Comparison of ENCODE assay signal across 9 cellular contexts in the genomic region with DNA sequence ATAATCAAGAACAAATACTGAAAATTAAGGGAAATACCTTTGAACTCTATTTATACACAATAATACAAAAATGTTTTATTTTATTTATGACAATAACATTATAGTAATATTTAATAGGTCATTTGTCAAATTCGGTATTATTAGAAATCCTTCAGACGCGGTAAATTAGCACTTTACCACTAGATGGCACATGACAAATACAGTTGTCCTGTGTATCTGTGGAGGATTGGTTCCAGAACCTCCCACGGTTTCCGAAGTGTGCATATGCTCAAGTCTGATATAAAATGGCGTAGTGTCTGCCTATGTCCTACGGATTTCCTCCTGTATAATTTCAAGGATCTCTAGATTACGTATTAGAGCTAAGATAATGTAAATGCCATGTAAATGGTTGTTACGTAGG. TPM values are rescaled to one million over a fixed set of nuclear protein-coding genes. Genes with fewer than 3 reads are reported as not detected.
DNase-seq lines count a peak whose midpoint lies in the region; FAIRE-seq and TF ChIP-seq lines count a peak whose summit lies in the region.
"Had no signal": no experiment of that assay in that cellular context is flagged by ENCODE, and none has a peak within 500 bp of the region (broad histone marks: within the 10 kb centered on the region; RNA-seq: fewer than 3 reads in every experiment).

No MANE protein-coding gene starts in this region.

- H3K9ac ChIP-seq in colonic mucosa (ENCODE audit: low read depth in 2 of 2, low read length in 2 of 2), result no peak overlapping the region

- H3K36me3 ChIP-seq in colonic mucosa (no peaks in the 10 kb centered on the region), small intestine (ENCODE audit: control insufficient read depth in 2 of 2, insufficient read depth in 2 of 2, low read length in 2 of 2) (no peaks in the 10 kb centered on the region)
- no peaks in the 10 kb centered on the region for H3K36me3 ChIP-seq in effector memory CD4-positive, alpha-beta T cell (ENCODE audit: control insufficient read depth, insufficient read depth, low read length)

- TF ChIP-seq CTCF in colonic mucosa (IDR thresholded peaks at IDR 0.05), result peak; percentile 19

- H3K4me3 ChIP-seq in colonic mucosa (no peak overlapping the region), small intestine (ENCODE audit: low read depth in 1 of 2, low read length in 2 of 2) (no peak overlapping the region)
- no peak overlapping the region for H3K4me3 ChIP-seq in effector memory CD4-positive, alpha-beta T cell (ENCODE audit: insufficient read depth, low read depth, low read length, poor library complexity, severe bottlenecking)

- 32 to 41% (median 35%) methylated on average over 9 of the region's 9 CpGs for WGBS in small intestine, 3 donors

- H3K9me3 ChIP-seq in colonic mucosa (no peaks in the 10 kb centered on the region), small intestine (ENCODE audit: control insufficient read depth, low read depth) (no peaks in the 10 kb centered on the region)
- no peaks in the 10 kb centered on the region for H3K9me3 ChIP-seq in effector memory CD4-positive, alpha-beta T cell (ENCODE audit: control insufficient read depth, low read length)
- H3K9me3 ChIP-seq: Caco-2 had no signal

- H3K27ac ChIP-seq in colonic mucosa (no peak overlapping the region), small intestine (ENCODE audit: low read depth in 1 of 2, low read length in 1 of 2) (no peak overlapping the region)
- H3K27ac ChIP-seq in effector memory CD4-positive, alpha-beta T cell (ENCODE audit: insufficient read depth, low read length, poor library complexity, severe bottlenecking), result no peak overlapping the region

- no peaks in the 10 kb centered on the region for H3K4me1 ChIP-seq in colonic mucosa
- H3K4me1 ChIP-seq in small intestine (ENCODE audit: control insufficient read depth in 2 of 2, insufficient read depth in 1 of 2, low read depth in 1 of 2, low read length in 1 of 2), result no peaks in the 10 kb centered on the region
- H3K4me1 ChIP-seq in effector memory CD4-positive, alpha-beta T cell (ENCODE audit: control insufficient read depth, insufficient read depth, low read length, poor library complexity, severe bottlenecking), result no peaks in the 10 kb centered on the region
- H3K4me1 ChIP-seq: Caco-2 had no signal

- DNase-seq in NCI-H345 (lab: John Stamatoyannopoulos, UW), result peak; percentile 3
- DNase-seq in NCI-H345 treated with DMSO at 0.1 percent for 48 hours (lab: John Stamatoyannopoulos, UW; ENCODE audit: unreplicated experiment), result no peak
- DNase-seq in Kasumi-1 (lab: John Stamatoyannopoulos, UW), result peak; percentile 17 to 19
- DNase-seq in colonic mucosa, result no peak
- DNase-seq in small intestine, result peak; percentile 0
- DNase-seq in NCI-H2107 treated with DMSO at 0.1 percent for 48 hours (lab: John Stamatoyannopoulos, UW; ENCODE audit: unreplicated experiment), result no peak
- no peak for DNase-seq in activated T-cell treated with anti-CD3 and anti-CD28 coated beads for 4 hours
- no peak for DNase-seq in effector memory CD4-positive, alpha-beta T cell

- FAIRE-seq in small intestine (lab: Jason Lieb, UNC), result no peak

- H3K27me3 ChIP-seq in colonic mucosa (no peaks in the 10 kb centered on the region), small intestine (ENCODE audit: control insufficient read depth in 2 of 2, insufficient read depth in 2 of 2, low read length in 2 of 2) (no peaks in the 10 kb centered on the region)
- no peaks in the 10 kb centered on the region for H3K27me3 ChIP-seq in effector memory CD4-positive, alpha-beta T cell (replicated peaks; ENCODE audit: control insufficient read depth, insufficient read depth, low read length, poor library complexity, severe bottlenecking)

- intact Hi-C loops in colonic mucosa (cut with DNase I), result no loop called here

RNA-seq across cellular contexts. Expression of gene LINC00632, which starts 8.1 kb away (rescaled TPM):
- 10 to 100 TPM; 12.1 to 27.3 TPM for total RNA-seq in colonic mucosa
- polyA plus RNA-seq in small intestine, result 10 to 100 TPM in 1 of 3 donors, not detected in 2; 14.3 TPM
- total RNA-seq: Caco-2 had no signal

Comparison
In these comparisons a context has a peak if more than half of its experiments do, and no peak if none do; other contexts are left out.
1. DNase-seq: peak in NCI-H345 (single experiment), Kasumi-1 (2 of 2) and small intestine (single experiment); none in NCI-H345 treated with DMSO at 0.1 percent for 48 hours (single experiment), colonic mucosa (single experiment), NCI-H2107 treated with DMSO at 0.1 percent for 48 hours (single experiment), activated T-cell treated with anti-CD3 and anti-CD28 coated beads for 4 hours (single experiment) and effector memory CD4-positive, alpha-beta T cell (0 of 3).